In genomic region chr1:106659490-106660244, GRCh38 we compare ENCODE assay signal across 29 cellular contexts.
"Had no signal": no experiment of that assay in that cellular context is flagged by ENCODE, and none has a peak within 500 bp of the region (broad histone marks: within the 10 kb centered on the region; RNA-seq: fewer than 3 reads in every experiment).

No MANE protein-coding gene starts in this region.

- H3K27ac Mint-ChIP-seq: effector memory CD8-positive, alpha-beta T cell; memory B cell; naive B cell; natural killer cell treated with Interleukin-12 subunit alpha and Interleukin-12 subunit beta and Interleukin-15 and Interleukin-18, amount 100 ng/mL, for 72 hours; stimulated activated naive B cell treated with anti-CD40 and anti-IgM and Interleukin-4, amounts not matched to agents 10 μg/mL and 1 μg/mL and 100 μg/mL, for 72 hours; stimulated activated naive CD8-positive, alpha-beta T cell treated with anti-CD3 and anti-CD28 coated beads, Interleukin-15, Interleukin-2, amounts not matched to agents 100 ng/mL and 50 ng/mL, for 24 hours had no signal

- H3K9me3 ChIP-seq: lower lobe of right lung, neutrophil, pancreas, transverse colon, vagina had no signal

- ATAC-seq: effector memory CD8-positive, alpha-beta T cell; heart right ventricle; left colon; lower lobe of right lung; mucosa of descending colon; natural killer cell treated with Interleukin-12 subunit alpha and Interleukin-12 subunit beta and Interleukin-15 and Interleukin-18, amount 100 ng/mL, for 72 hours; pancreas; sciatic nerve; stimulated activated naive B cell treated with anti-CD40 and anti-IgM and Interleukin-4, amounts not matched to agents 10 μg/mL and 1 μg/mL and 100 μg/mL, for 72 hours had no signal

- H3K27me3 ChIP-seq: esophagus muscularis mucosa, heart right ventricle, neutrophil, pancreas, suprapubic skin, transverse colon, vagina had no signal

- H3K36me3 Mint-ChIP-seq: naive B cell; stimulated activated naive B cell treated with anti-CD40 and anti-IgM and Interleukin-4, amounts not matched to agents 10 μg/mL and 1 μg/mL and 100 μg/mL, for 72 hours had no signal

- H3K4me1 Mint-ChIP-seq: memory B cell; naive B cell; neural crest cell; stimulated activated naive B cell treated with anti-CD40 and anti-IgM and Interleukin-4, amounts not matched to agents 10 μg/mL and 1 μg/mL and 100 μg/mL, for 72 hours had no signal

- H3K36me3 ChIP-seq: esophagus muscularis mucosa, heart right ventricle, left ventricle myocardium inferior, lower lobe of right lung, neutrophil, pancreas, suprapubic skin, transverse colon, vagina had no signal

- FAIRE-seq: endometrium, islet of Langerhans, pancreas had no signal

- H3K4me1 ChIP-seq: esophagus muscularis mucosa, heart right ventricle, left ventricle myocardium inferior, lower lobe of right lung, pancreas, suprapubic skin, transverse colon, vagina had no signal

- H3K27me3 Mint-ChIP-seq: effector memory CD8-positive, alpha-beta T cell; naive B cell; natural killer cell treated with Interleukin-12 subunit alpha and Interleukin-12 subunit beta and Interleukin-15 and Interleukin-18, amount 100 ng/mL, for 72 hours; stimulated activated naive B cell treated with anti-CD40 and anti-IgM and Interleukin-4, amounts not matched to agents 10 μg/mL and 1 μg/mL and 100 μg/mL, for 72 hours; stimulated activated naive CD8-positive, alpha-beta T cell treated with anti-CD3 and anti-CD28 coated beads, Interleukin-15, Interleukin-2, amounts not matched to agents 100 ng/mL and 50 ng/mL, for 24 hours had no signal

- H3K27ac ChIP-seq: esophagus muscularis mucosa, heart right ventricle, left ventricle myocardium inferior, lower lobe of right lung, neutrophil, pancreas, suprapubic skin, transverse colon, vagina had no signal

- DNase-seq: cerebellar nuclear complex; cortex of kidney; effector memory CD8-positive, alpha-beta T cell; foreskin melanocyte; glutamatergic neuron; heart right ventricle; hippocampal formation; kidney glomerular epithelial cell; left colon; left ventricle myocardium inferior; lower lobe of right lung; mucosa of descending colon; naive B cell; pancreas; stimulated activated CD4-positive, alpha-beta T cell treated with anti-CD3 and anti-CD28 coated beads, Interleukin-2, amount 100 ng/mL, for 24 hours; stimulated activated CD4-positive, alpha-beta T cell treated with anti-CD3 and anti-CD28 coated beads, Interleukin-4, amount 100 ng/mL, for 24 hours; stimulated activated naive B cell treated with anti-CD40 and anti-IgM and Interleukin-4, amounts not matched to agents 10 μg/mL and 1 μg/mL and 100 μg/mL, for 72 hours; transverse colon had no signal

- H3K4me3 ChIP-seq: esophagus muscularis mucosa, heart right ventricle, left ventricle myocardium inferior, lower lobe of right lung, mucosa of descending colon, pancreas, suprapubic skin, transverse colon, vagina had no signal

- H3K4me3 Mint-ChIP-seq: effector memory CD8-positive, alpha-beta T cell; memory B cell; naive B cell; natural killer cell treated with Interleukin-12 subunit alpha and Interleukin-12 subunit beta and Interleukin-15 and Interleukin-18, amount 100 ng/mL, for 72 hours; neural crest cell; stimulated activated naive B cell treated with anti-CD40 and anti-IgM and Interleukin-4, amounts not matched to agents 10 μg/mL and 1 μg/mL and 100 μg/mL, for 72 hours; stimulated activated naive CD8-positive, alpha-beta T cell treated with anti-CD3 and anti-CD28 coated beads, Interleukin-15, Interleukin-2, amounts not matched to agents 100 ng/mL and 50 ng/mL, for 24 hours had no signal
